ENCODE assay signal across 17 cellular contexts in genomic region chr3:117285721-117286120, GRCh38.
"Had no signal": no experiment of that assay in that cellular context is flagged by ENCODE, and none has a peak within 500 bp of the region (broad histone marks: within the 10 kb centered on the region; RNA-seq: fewer than 3 reads in every experiment).

No MANE protein-coding gene starts in this region.

- DNase-seq: activated CD4-positive, alpha-beta memory T cell treated with anti-CD3 and anti-CD28 coated beads, Interleukin-2, amount 10 ng/mL, durations not matched to agents 7 days and 5 days; activated CD4-positive, alpha-beta T cell treated with anti-CD3 and anti-CD28 coated beads for 48 hours; activated CD4-positive, CD25-positive, alpha-beta regulatory T cell; activated CD8-positive, alpha-beta memory T cell treated with anti-CD3 and anti-CD28 coated beads, Interleukin-2, amount 10 ng/mL, durations not matched to agents 7 days and 5 days; activated naive CD4-positive, alpha-beta T cell; activated naive CD8-positive, alpha-beta T cell treated with anti-CD3 and anti-CD28 coated beads, Interleukin-2, amount 10 ng/mL, durations not matched to agents 7 days and 5 days; brain microvascular endothelial cell; central memory CD4-positive, alpha-beta T cell; cortex of kidney; gastrocnemius medialis; heart right ventricle; left ventricle myocardium inferior; mammary epithelial cell; stimulated activated CD4-positive, alpha-beta T cell treated with anti-CD3 and anti-CD28 coated beads, Interleukin-2, amount 100 ng/mL, for 24 hours; stimulated activated naive CD4-positive, alpha-beta T cell treated with Interleukin-2 at 50 U/mL for 16 hours; transverse colon had no signal

- H3K36me3 ChIP-seq: brain microvascular endothelial cell, gastrocnemius medialis, heart right ventricle, left ventricle myocardium inferior, transverse colon, vagina had no signal

- H3K27me3 ChIP-seq: brain microvascular endothelial cell, gastrocnemius medialis, heart right ventricle, transverse colon, vagina had no signal

- H3K9me3 ChIP-seq: gastrocnemius medialis, heart right ventricle, left ventricle myocardium inferior, transverse colon, vagina had no signal

- ATAC-seq: activated CD8-positive, alpha-beta memory T cell treated with anti-CD3 and anti-CD28 coated beads, Interleukin-2, amount 10 ng/mL, durations not matched to agents 7 days and 5 days; gastrocnemius medialis; heart right ventricle had no signal

- H3K4me1 ChIP-seq: gastrocnemius medialis, heart right ventricle, left ventricle myocardium inferior, transverse colon had no signal

- H3K27ac ChIP-seq: brain microvascular endothelial cell, gastrocnemius medialis, heart right ventricle, left ventricle myocardium inferior, transverse colon, vagina had no signal

- H3K4me3 ChIP-seq: gastrocnemius medialis, heart right ventricle, left ventricle myocardium inferior, transverse colon, vagina had no signal
